In the genomic region with DNA sequence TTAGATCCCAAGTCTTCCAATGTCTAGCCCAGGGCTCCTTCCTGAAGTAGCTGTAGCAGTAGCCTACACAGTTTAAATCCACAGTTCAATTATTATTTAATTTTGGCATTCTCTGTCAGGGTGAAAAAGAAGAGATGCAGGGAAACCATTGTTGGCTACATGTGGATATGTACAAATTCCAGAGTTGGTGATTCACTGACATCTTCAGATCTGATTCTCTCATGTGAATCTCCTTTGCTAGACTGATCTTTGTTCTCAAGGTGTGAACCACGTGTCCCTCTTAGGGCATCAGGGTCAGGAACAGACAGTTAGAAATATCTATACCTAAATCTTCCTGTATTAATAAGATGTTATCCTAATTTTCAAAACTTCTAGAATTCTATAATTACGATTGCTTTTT, we compare ENCODE assay signal across 24 cellular contexts. TPM values are rescaled to one million over a fixed set of nuclear protein-coding genes. Genes with fewer than 3 reads are reported as not detected.
"Had no signal": no experiment of that assay in that cellular context is flagged by ENCODE, and none has a peak within 500 bp of the region (broad histone marks: within the 10 kb centered on the region; RNA-seq: fewer than 3 reads in every experiment).

No MANE protein-coding gene starts in this region.

- DNase-seq: hypothalamus; immature natural killer cell; left colon; left lung; lower lobe of right lung; mammary epithelial cell; mesenchymal stem cell; natural killer cell; nephron progenitor cell; occipital lobe; psoas muscle; right lobe of liver; stimulated activated CD4-positive, alpha-beta T cell treated with anti-CD3 and anti-CD28 coated beads, Interleukin-1b, Interleukin-23, amount 100 ng/mL, for 48 hours; stimulated activated CD4-positive, alpha-beta T cell treated with anti-CD3 and anti-CD28 coated beads, Interleukin-2, amount 100 ng/mL, for 48 hours; stimulated activated CD4-positive, alpha-beta T cell treated with anti-CD3 and anti-CD28 coated beads, Interleukin-4, amount 100 ng/mL, for 4 hours; stimulated activated CD8-positive, alpha-beta memory T cell treated with anti-CD3 and anti-CD28 coated beads, Interleukin-4, amount 100 ng/mL, for 48 hours; stimulated activated naive CD4-positive, alpha-beta T cell treated with Interleukin-2 at 50 U/mL for 16 hours; stimulated activated naive CD8-positive, alpha-beta T cell treated with anti-CD3 and anti-CD28 coated beads, Interleukin-15, amount 100 ng/mL, for 72 hours; substantia nigra had no signal

- FAIRE-seq: islet of Langerhans had no signal

- ATAC-seq: left colon; left lung; lower lobe of right lung; natural killer cell; psoas muscle; right lobe of liver; stimulated activated memory B cell treated with anti-CD40 and anti-IgM and Interleukin-4, amounts not matched to agents 10 μg/mL and 1 μg/mL and 100 μg/mL, for 72 hours; stimulated activated naive CD8-positive, alpha-beta T cell treated with anti-CD3 and anti-CD28 coated beads, Interleukin-15, amount 100 ng/mL, for 72 hours had no signal

RNA-seq across cellular contexts. Expression of gene ADCYAP1, which starts 36.7 kb away (rescaled TPM):
- total RNA-seq: kidney epithelial cell, mammary epithelial cell, osteocyte, smooth muscle cell had no signal
